Comparison of ENCODE assay signal across 16 cellular contexts in genomic region chr20:18428490-18429173, GRCh38. TPM values are rescaled to one million over a fixed set of nuclear protein-coding genes. Genes with fewer than 3 reads are reported as not detected.
DNase-seq lines count a peak whose midpoint lies in the region; ATAC-seq and TF ChIP-seq lines count a peak whose summit lies in the region.
"Had no signal": no experiment of that assay in that cellular context is flagged by ENCODE, and none has a peak within 500 bp of the region (broad histone marks: within the 10 kb centered on the region; RNA-seq: fewer than 3 reads in every experiment).

No MANE protein-coding gene starts in this region.

- H3K9me3 Mint-ChIP-seq in activated naive CD4-positive, alpha-beta T cell treated with anti-CD3 and anti-CD28 coated beads, Interleukin-2, amount 50 U/mL, for 72 hours = no peaks in the 10 kb centered on the region
- H3K9me3 Mint-ChIP-seq: activated naive CD4-positive, alpha-beta T cell treated with anti-CD3 and anti-CD28 coated beads, Interleukin-2, amount 50 U/mL, for 24 hours; memory B cell had no signal

- H3K4me3 ChIP-seq in Peyer's patch (no peak overlapping the region), foreskin fibroblast (ENCODE audit: low read depth in 1 of 2, low read length in 2 of 2) (no peak overlapping the region), osteoblast (ENCODE audit: insufficient read depth, low read length) (no peak overlapping the region)

- intact Hi-C loops in head of caudate nucleus (cut with DNase I) = no loop called here

- TF ChIP-seq POLR2A in Peyer's patch (IDR thresholded peaks at IDR 0.05) = no peak

- no peaks in the 10 kb centered on the region for H3K79me2 ChIP-seq in osteoblast (ENCODE audit: insufficient read depth, low read length)

- H3K9me3 ChIP-seq in Peyer's patch = no peaks in the 10 kb centered on the region
- no peaks in the 10 kb centered on the region for H3K9me3 ChIP-seq in osteoblast (ENCODE audit: low read depth, low read length)

- POLR2A ChIA-PET in HEK293T (lab: Yijun Ruan, JAX) = no interaction called here

- H3K27ac ChIP-seq in Peyer's patch (no peak overlapping the region), osteoblast (ENCODE audit: low read depth, low read length) (no peak overlapping the region)

- peak; percentile 13 for DNase-seq in HEK293T (ENCODE audit: extremely low spot score)
- DNase-seq in Peyer's patch = peak in 2 of 3 donors; percentile 55 to 61
- peak; percentile 23 to 65 for DNase-seq in foreskin fibroblast
- DNase-seq in osteoblast (ENCODE audit: insufficient read length, low spot score, missing footprints) = peak; percentile 75
- DNase-seq in head of caudate nucleus = no peak
- no peak for DNase-seq in activated naive CD4-positive, alpha-beta T cell treated with anti-CD3 and anti-CD28 coated beads, Interleukin-2, amount 50 U/mL, for 72 hours (ENCODE audit: low spot score in 2 of 2)
- DNase-seq in NCI-H2107 (lab: John Stamatoyannopoulos, UW) = no peak
- DNase-seq: activated CD8-positive, alpha-beta memory T cell treated with anti-CD3 and anti-CD28 coated beads, Interleukin-2, amount 10 ng/mL, durations not matched to agents 7 days and 5 days; C1 segment of cervical spinal cord; HCEC 1CT; NCI-H510A treated with DMSO at 0.1 percent for 48 hours; SHP77 treated with DMSO at 0.1 percent for 48 hours; substantia nigra had no signal

- CTCF ChIA-PET in HEK293T (lab: Yijun Ruan, JAX) = no interaction called here

- H2AFZ ChIP-seq in osteoblast (ENCODE audit: low read length) = no peak overlapping the region

- TF ChIP-seq CTCF in Peyer's patch (IDR thresholded peaks at IDR 0.05) (no peak), foreskin fibroblast (IDR thresholded peaks at IDR 0.05; ENCODE audit: low read depth, low read length) (no peak), osteoblast (IDR thresholded peaks at IDR 0.05; ENCODE audit: extremely low read depth, low read depth, low read length) (no peak)

- H3K27ac Mint-ChIP-seq in activated naive CD4-positive, alpha-beta T cell treated with anti-CD3 and anti-CD28 coated beads, Interleukin-2, amount 50 U/mL, for 72 hours = no peak overlapping the region
- H3K27ac Mint-ChIP-seq: activated CD8-positive, alpha-beta memory T cell treated with anti-CD3 and anti-CD28 coated beads, Interleukin-2, amount 10 ng/mL, durations not matched to agents 7 days and 5 days; activated naive CD4-positive, alpha-beta T cell treated with anti-CD3 and anti-CD28 coated beads, Interleukin-2, amount 50 U/mL, for 24 hours; memory B cell had no signal

- no peaks in the 10 kb centered on the region for H3K27me3 ChIP-seq in Peyer's patch
- no peaks in the 10 kb centered on the region for H3K27me3 ChIP-seq in osteoblast (ENCODE audit: insufficient read depth, low read length)

- H3K36me3 ChIP-seq in Peyer's patch (no peaks in the 10 kb centered on the region), osteoblast (ENCODE audit: insufficient read depth, low read length) (no peaks in the 10 kb centered on the region)

- no peak overlapping the region for H3K4me2 ChIP-seq in osteoblast (ENCODE audit: insufficient read depth, low read length)

- no peak for ATAC-seq in activated naive CD4-positive, alpha-beta T cell treated with anti-CD3 and anti-CD28 coated beads, Interleukin-2, amount 50 U/mL, for 72 hours
- ATAC-seq in HG02840 (IDR thresholded peaks at IDR 0.05; ENCODE audit: low FRiP score, unreplicated experiment) = no peak
- ATAC-seq: activated CD8-positive, alpha-beta memory T cell treated with anti-CD3 and anti-CD28 coated beads, Interleukin-2, amount 10 ng/mL, durations not matched to agents 7 days and 5 days had no signal

- H3K36me3 Mint-ChIP-seq in activated naive CD4-positive, alpha-beta T cell treated with anti-CD3 and anti-CD28 coated beads, Interleukin-2, amount 50 U/mL, for 72 hours = no peaks in the 10 kb centered on the region
- H3K36me3 Mint-ChIP-seq: activated CD8-positive, alpha-beta memory T cell treated with anti-CD3 and anti-CD28 coated beads, Interleukin-2, amount 10 ng/mL, durations not matched to agents 7 days and 5 days had no signal

- H3K4me1 ChIP-seq in Peyer's patch (peaks cover 0 to 19% (median 0%) of the 10 kb centered on the region in 4 donors), osteoblast (ENCODE audit: insufficient read depth, low read length) (peaks cover 12% of the 10 kb centered on the region)

- no peaks in the 10 kb centered on the region for H4K20me1 ChIP-seq in osteoblast (ENCODE audit: insufficient read depth, low read length)

TF ChIP-seq in HEK293T, 16 proteins besides CTCF, POLR2A, EP300 and RAD21:
- TF ChIP-seq ARNT (IDR thresholded peaks at IDR 0.05) (no peak), L3MBTL2 (conservative IDR thresholded peaks at IDR 0.05) (no peak), SP1 (IDR thresholded peaks at IDR 0.05) (no peak), FOXM1 (IDR thresholded peaks at IDR 0.05; ENCODE audit: borderline replicate concordance) (no peak), SUZ12 (IDR thresholded peaks at IDR 0.05) (no peak), PKNOX1 (IDR thresholded peaks at IDR 0.05) (no peak), ELF4 (IDR thresholded peaks at IDR 0.05) (no peak), NFRKB (IDR thresholded peaks at IDR 0.05) (no peak), FOXA1 (IDR thresholded peaks at IDR 0.05) (no peak), CTBP1 (IDR thresholded peaks at IDR 0.05; ENCODE audit: borderline replicate concordance) (no peak), FOXK2 (IDR thresholded peaks at IDR 0.05) (no peak), BHLHE40 (IDR thresholded peaks at IDR 0.05; ENCODE audit: borderline replicate concordance) (no peak), HDGF (IDR thresholded peaks at IDR 0.05; ENCODE audit: borderline replicate concordance) (no peak), TARDBP (IDR thresholded peaks at IDR 0.05) (no peak), LEF1 (IDR thresholded peaks at IDR 0.05; ENCODE audit: borderline replicate concordance) (no peak), ZNF384 (IDR thresholded peaks at IDR 0.05) (no peak)

RNA-seq across cellular contexts. Expression of gene DZANK1, which starts 38.2 kb away (rescaled TPM):
- total RNA-seq in Peyer's patch (1 to 10 TPM; 1.6 to 5.0 (median 2.1) TPM), osteoblast (1.4 and 1.5 TPM in 2 replicates)
- 1 to 10 TPM; 1.3 to 2.4 TPM for total RNA-seq in activated naive CD4-positive, alpha-beta T cell treated with anti-CD3 and anti-CD28 coated beads, Interleukin-2, amount 50 U/mL, for 72 hours

RNA-seq across cellular contexts. Expression of gene POLR3F, which starts 38.6 kb away (rescaled TPM):
- total RNA-seq in Peyer's patch (1 to 10 TPM; 7.4 to 9.9 (median 8.6) TPM), osteoblast (20.3 and 20.6 TPM in 2 replicates)
- total RNA-seq in activated naive CD4-positive, alpha-beta T cell treated with anti-CD3 and anti-CD28 coated beads, Interleukin-2, amount 50 U/mL, for 72 hours = 1 to 10 TPM; 2.9 to 9.0 TPM

Comparison
In these comparisons a context has a peak if more than half of its experiments do, and no peak if none do; other contexts are left out.
1. DNase-seq: peak in HEK293T (single experiment), Peyer's patch (2 of 3), foreskin fibroblast (2 of 2) and osteoblast (single experiment); none in head of caudate nucleus (0 of 42), activated naive CD4-positive, alpha-beta T cell treated with anti-CD3 and anti-CD28 coated beads, Interleukin-2, amount 50 U/mL, for 72 hours (0 of 2) and NCI-H2107 (single experiment).